Comparison of ENCODE assay signal across 25 cellular contexts in the genomic region with DNA sequence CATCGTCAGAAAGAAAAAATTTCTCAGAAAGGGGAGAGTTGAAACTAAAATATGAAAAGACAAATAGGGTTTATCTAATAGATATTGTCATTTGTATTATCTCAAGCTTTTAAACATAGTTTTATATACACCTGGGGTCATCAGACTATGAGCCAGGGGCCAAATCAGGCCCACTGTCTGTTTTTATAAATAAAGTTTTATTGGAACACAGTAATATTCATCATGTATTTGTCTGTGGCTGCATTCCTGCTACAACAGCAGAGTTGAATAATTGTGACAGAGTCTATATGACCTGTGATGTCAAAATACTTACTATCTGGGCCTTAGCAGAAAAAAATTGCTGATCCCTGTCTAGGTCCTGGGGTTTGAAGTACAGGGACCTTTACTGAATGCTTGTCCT.
"Had no signal": no experiment of that assay in that cellular context is flagged by ENCODE, and none has a peak within 500 bp of the region (broad histone marks: within the 10 kb centered on the region; RNA-seq: fewer than 3 reads in every experiment).

No MANE protein-coding gene starts in this region.

- H3K4me3 ChIP-seq: colonic mucosa, esophagus squamous epithelium, gastrocnemius medialis, heart right ventricle, left lung, lower lobe of right lung had no signal

- H3K9me3 Mint-ChIP-seq: endodermal cell had no signal

- H3K36me3 ChIP-seq: colonic mucosa, esophagus squamous epithelium, gastrocnemius medialis, heart right ventricle, left lung, lower lobe of right lung had no signal

- H3K4me1 ChIP-seq: colonic mucosa, gastrocnemius medialis, left lung, lower lobe of right lung had no signal

- H3K27me3 ChIP-seq: colonic mucosa, esophagus squamous epithelium, gastrocnemius medialis, left lung had no signal

- ATAC-seq: effector memory CD8-positive, alpha-beta T cell; gastrocnemius medialis; heart right ventricle; left lung; left ventricle myocardium superior; lower lobe of right lung; naive thymus-derived CD4-positive, alpha-beta T cell had no signal

- H3K9me3 ChIP-seq: colonic mucosa, esophagus squamous epithelium, gastrocnemius medialis, left lung, lower lobe of right lung had no signal

- H3K36me3 Mint-ChIP-seq: memory B cell had no signal

- H3K4me3 Mint-ChIP-seq: dendritic cell treated with granulocyte-macrophage colony-stimulating factor and Interleukin-4, amounts not matched to agents 40 ng/mL and 50 ng/mL, for 4 days; effector memory CD8-positive, alpha-beta T cell; endodermal cell; memory B cell had no signal

- H3K27me3 Mint-ChIP-seq: naive thymus-derived CD4-positive, alpha-beta T cell had no signal

- H3K27ac ChIP-seq: colonic mucosa, gastrocnemius medialis, heart right ventricle, left lung, lower lobe of right lung had no signal

- H3K27ac Mint-ChIP-seq: dendritic cell treated with granulocyte-macrophage colony-stimulating factor and Interleukin-4, amounts not matched to agents 40 ng/mL and 50 ng/mL, for 4 days; endodermal cell; memory B cell had no signal

- FAIRE-seq: endometrium, islet of Langerhans, keratinocyte had no signal

- DNase-seq: colonic mucosa; cortex of kidney; effector CD8-positive, alpha-beta T cell; effector memory CD8-positive, alpha-beta T cell; endodermal cell; esophagus squamous epithelium; foreskin fibroblast; foreskin melanocyte; gastrocnemius medialis; glutamatergic neuron; head of caudate nucleus; heart right ventricle; hippocampal formation; left cardiac atrium; left lung; left ventricle myocardium superior; lower lobe of right lung; mesendoderm; midbrain; naive thymus-derived CD4-positive, alpha-beta T cell had no signal
